Comparison of ENCODE assay signal across 8 cellular contexts in the genomic region with DNA sequence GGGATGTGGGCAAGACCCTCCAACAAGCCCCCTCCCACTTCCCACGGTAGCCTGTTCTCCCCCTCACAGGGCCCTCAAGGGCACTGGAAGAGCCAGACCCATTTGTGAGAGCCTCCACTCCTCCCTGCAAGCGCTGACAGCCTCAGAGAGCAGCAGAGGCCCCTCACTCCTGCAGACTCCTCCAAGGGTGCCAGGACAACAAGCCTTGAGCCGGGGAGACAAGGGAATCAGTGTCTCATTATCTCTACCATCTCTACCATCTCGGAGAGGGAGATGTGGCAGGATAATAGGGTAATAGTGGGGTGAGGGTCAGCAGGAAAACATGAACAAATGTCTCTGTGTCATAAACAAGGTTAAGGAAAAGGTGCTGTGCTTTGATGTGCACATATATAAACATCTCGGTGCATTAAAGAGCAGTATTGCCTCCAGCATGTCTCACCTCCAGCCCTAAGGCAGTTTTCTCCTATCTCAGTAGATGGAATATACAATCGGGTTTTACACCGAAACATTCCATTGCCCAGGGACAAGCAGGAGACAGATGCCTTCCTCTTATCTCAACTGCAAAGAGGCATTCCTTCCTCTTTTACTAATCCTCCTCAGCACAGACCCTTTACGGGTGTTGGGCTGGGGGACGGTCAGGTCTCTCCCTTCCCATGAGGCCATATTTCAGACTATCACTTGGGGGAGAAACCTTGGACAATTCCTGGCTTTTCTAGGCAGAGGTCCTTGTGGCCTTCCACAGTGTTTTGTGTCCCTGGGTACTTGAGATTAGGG.
DNase-seq lines count a peak whose midpoint lies in the region; ATAC-seq and TF ChIP-seq lines count a peak whose summit lies in the region.
"Not testable (repeated sequence)": the region's sequence is repeated elsewhere in the genome, so short reads cannot be mapped to it uniquely, and the experiment has no call there.

No MANE protein-coding gene starts in this region.

- not testable (repeated sequence) for H4K5ac ChIP-seq in mesendoderm (ENCODE audit: low read length)

- not testable (repeated sequence) for H3K27me3 ChIP-seq in SJCRH30; cardiac muscle cell; mesendoderm (ENCODE audit: insufficient read depth, low read length, poor library complexity)

- H3K4ac ChIP-seq in mesendoderm (ENCODE audit: low read depth, low read length) = not testable (repeated sequence)

- H3K4me1 ChIP-seq in SJCRH30 = peaks cover 16% of the 10 kb centered on the region
- not testable (repeated sequence) for H3K4me1 ChIP-seq in cardiac muscle cell (ENCODE audit: low read depth); mesendoderm (ENCODE audit: control insufficient read depth, low read depth, low read length)

- not testable (repeated sequence) for H3K4me1 Mint-ChIP-seq in activated CD8-positive, alpha-beta memory T cell treated with anti-CD3 and anti-CD28 coated beads, Interleukin-2, amount 10 ng/mL, durations not matched to agents 7 days and 5 days; osteocyte (ENCODE audit: unreplicated experiment)

- no CpG with 5 or more reads among the region's 9 CpGs for WGBS in mesendoderm (ENCODE audit: extremely low coverage, insufficient coverage, low lambda C conversion rate)

- not testable (repeated sequence) for H3K9me3 Mint-ChIP-seq in activated CD8-positive, alpha-beta memory T cell treated with anti-CD3 and anti-CD28 coated beads, Interleukin-2, amount 10 ng/mL, durations not matched to agents 7 days and 5 days (ENCODE audit: low read depth); osteocyte (ENCODE audit: unreplicated experiment)

- not testable (repeated sequence) for ATAC-seq in activated CD8-positive, alpha-beta memory T cell treated with anti-CD3 and anti-CD28 coated beads, Interleukin-2, amount 10 ng/mL, durations not matched to agents 7 days and 5 days

- peak overlapping the region; percentile 0 for H3K18ac ChIP-seq in mesendoderm (ENCODE audit: low read length)

- peaks cover 18% of the 10 kb centered on the region for H3K27me3 Mint-ChIP-seq in activated CD8-positive, alpha-beta memory T cell treated with anti-CD3 and anti-CD28 coated beads, Interleukin-2, amount 10 ng/mL, durations not matched to agents 7 days and 5 days
- H3K27me3 Mint-ChIP-seq in osteocyte (ENCODE audit: unreplicated experiment) = peaks cover 17% of the 10 kb centered on the region

- not testable (repeated sequence) for H4K8ac ChIP-seq in mesendoderm (ENCODE audit: low read depth, low read length)

- not testable (repeated sequence) for H3K4me3 Mint-ChIP-seq in activated CD8-positive, alpha-beta memory T cell treated with anti-CD3 and anti-CD28 coated beads, Interleukin-2, amount 10 ng/mL, durations not matched to agents 7 days and 5 days; osteocyte (ENCODE audit: unreplicated experiment)

- H2BK15ac ChIP-seq in mesendoderm (replicated peaks; ENCODE audit: low read depth) = not testable (repeated sequence)

- TF ChIP-seq CTCF in cardiac muscle cell (IDR thresholded peaks at IDR 0.05; ENCODE audit: low read depth, low read length); osteocyte (IDR thresholded peaks at IDR 0.05): not testable (repeated sequence)

- not testable (repeated sequence) for H2BK120ac ChIP-seq in mesendoderm (ENCODE audit: low read depth, low read length)

- not testable (repeated sequence) for H3K23ac ChIP-seq in mesendoderm (ENCODE audit: low read length)

- peak overlapping the region; percentile 70 for H3K56ac ChIP-seq in mesendoderm (ENCODE audit: low read length)

- not testable (repeated sequence) for H3K4me3 ChIP-seq in SJCRH30; cardiac muscle cell; mesendoderm (ENCODE audit: low read length)

- H2AK5ac ChIP-seq in mesendoderm (ENCODE audit: low read length) = not testable (repeated sequence)

- peak overlapping the region; percentile 35 for H3K27ac ChIP-seq in SJCRH30
- H3K27ac ChIP-seq in cardiac muscle cell = peak overlapping the region; percentile 52
- H3K27ac ChIP-seq in mesendoderm (ENCODE audit: low read depth, low read length) = peak overlapping the region; percentile 73

- H3K9ac ChIP-seq in mesendoderm (ENCODE audit: low read length) = not testable (repeated sequence)

- H3K79me1 ChIP-seq in mesendoderm (ENCODE audit: low read length) = not testable (repeated sequence)

- not testable (repeated sequence) for H3K4me2 ChIP-seq in mesendoderm (ENCODE audit: low read length)

- H3K36me3 Mint-ChIP-seq in activated CD8-positive, alpha-beta memory T cell treated with anti-CD3 and anti-CD28 coated beads, Interleukin-2, amount 10 ng/mL, durations not matched to agents 7 days and 5 days; osteocyte (ENCODE audit: unreplicated experiment): not testable (repeated sequence)

- peak overlapping the region; percentile 82 for H2BK5ac ChIP-seq in mesendoderm (ENCODE audit: low read length)

- not testable (repeated sequence) for H3K9me3 ChIP-seq in SJCRH30 (replicated peaks); cardiac muscle cell (ENCODE audit: low read depth)

- CTCF ChIA-PET in activated CD8-positive, alpha-beta memory T cell treated with anti-CD3 and anti-CD28 coated beads, Interleukin-2, amount 10 ng/mL, durations not matched to agents 7 days and 5 days (lab: Charles Lee) = not testable (repeated sequence)

- peak; percentile 74 for DNase-seq in ELF-1 (ENCODE audit: low read depth, low spot score)
- DNase-seq in MV-4-11 (lab: John Stamatoyannopoulos, UW) = peak; percentile 49
- DNase-seq in SJCRH30; cardiac muscle cell (ENCODE audit: low read depth in 1 of 2, low spot score in 1 of 2): not testable (repeated sequence)
- DNase-seq in activated CD8-positive, alpha-beta memory T cell treated with anti-CD3 and anti-CD28 coated beads, Interleukin-2, amount 10 ng/mL, durations not matched to agents 7 days and 5 days = peak; percentile 32
- DNase-seq in mesendoderm = peak; percentile 82
- peak; percentile 56 for DNase-seq in osteocyte (ENCODE audit: extremely low spot score, unreplicated experiment)
- peak; percentile 13 for DNase-seq in ureter (ENCODE audit: low spot score)

- H3K36me3 ChIP-seq in SJCRH30; cardiac muscle cell; mesendoderm (ENCODE audit: control insufficient read depth, insufficient read depth, low read length): not testable (repeated sequence)

- not testable (repeated sequence) for H3K79me2 ChIP-seq in mesendoderm (ENCODE audit: control insufficient read depth, insufficient read depth, low read length)

- H3K27ac Mint-ChIP-seq in activated CD8-positive, alpha-beta memory T cell treated with anti-CD3 and anti-CD28 coated beads, Interleukin-2, amount 10 ng/mL, durations not matched to agents 7 days and 5 days; osteocyte (ENCODE audit: unreplicated experiment): not testable (repeated sequence)
